Comparison of ENCODE assay signal across 8 cellular contexts in the genomic region with DNA sequence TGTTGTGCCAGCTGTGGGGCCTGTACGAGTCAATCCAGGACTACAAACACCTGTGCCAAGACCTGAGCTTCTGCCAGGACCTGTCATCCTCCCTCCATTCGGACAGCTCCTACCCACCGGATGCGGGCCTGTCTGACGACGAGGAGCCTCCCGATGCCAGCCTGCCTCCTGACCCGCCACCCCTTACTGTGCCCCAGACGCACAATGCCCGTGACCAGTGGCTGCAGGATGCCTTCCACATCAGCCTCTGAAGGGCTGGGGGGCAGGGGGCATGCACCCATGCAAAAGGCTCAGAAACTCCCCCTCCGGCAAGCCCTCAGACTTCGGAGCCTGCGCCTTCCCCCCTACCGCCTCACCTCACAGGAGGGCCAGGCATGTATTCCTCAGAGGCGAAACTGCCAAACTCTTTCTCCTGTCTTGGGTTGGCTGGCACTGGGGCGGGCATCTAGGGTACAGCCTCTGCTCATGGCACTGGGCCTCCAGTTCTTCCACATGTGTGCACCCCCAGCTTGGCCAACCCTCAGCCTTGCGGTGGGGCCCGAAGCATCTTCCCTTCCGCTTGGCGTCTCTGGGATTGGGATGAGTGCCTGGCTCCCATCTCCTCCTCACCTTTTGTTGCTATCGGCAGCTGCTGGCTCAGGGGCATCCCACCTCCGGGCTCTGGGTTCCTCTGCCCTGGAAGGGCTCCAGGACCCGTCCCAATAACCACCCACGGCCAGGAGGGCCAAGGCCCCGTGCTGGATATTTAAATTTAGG. TPM values are rescaled to one million over a fixed set of nuclear protein-coding genes. Genes with fewer than 3 reads are reported as not detected.
DNase-seq lines count a peak whose midpoint lies in the region; ATAC-seq and TF ChIP-seq lines count a peak whose summit lies in the region.

No MANE protein-coding gene starts in this region.

- H3K9me3 Mint-ChIP-seq in naive thymus-derived CD8-positive, alpha-beta T cell, result no peaks in the 10 kb centered on the region

- no peaks in the 10 kb centered on the region for H3K27me3 Mint-ChIP-seq in naive thymus-derived CD8-positive, alpha-beta T cell

- TF ChIP-seq POLR2A in GM18505 (IDR thresholded peaks at IDR 0.05; ENCODE audit: borderline replicate concordance, extremely low read depth, insufficient read depth, insufficient read length), result no peak

- peak overlapping the region; percentile 87 to 96 (median 93) for H3K27ac Mint-ChIP-seq in naive thymus-derived CD8-positive, alpha-beta T cell

- H3K27ac ChIP-seq in KOPT-K1 (ENCODE audit: low read depth, low read length, poor library complexity, severe bottlenecking) (peak overlapping the region; percentile 77), cingulate gyrus (ENCODE audit: low read depth, low read length) (peak overlapping the region; percentile 84)

- peak overlapping the region; percentile 96 for H3K4me3 ChIP-seq in AG09309 (ENCODE audit: control insufficient read depth, low read depth, low read length)

- H3K9me3 ChIP-seq in KOPT-K1 (ENCODE audit: insufficient read depth, low read length, poor library complexity, severe bottlenecking), result no peaks in the 10 kb centered on the region

- DNase-seq in AG09309 (ENCODE audit: low read depth) (no peak), NK-92 (lab: John Stamatoyannopoulos, UW; ENCODE audit: unreplicated experiment) (no peak), EL (no peak)
- DNase-seq in naive thymus-derived CD8-positive, alpha-beta T cell, result no peak

- no peak for TF ChIP-seq CTCF in AG09309 (IDR thresholded peaks at IDR 0.05; ENCODE audit: control insufficient read depth, insufficient read depth, low read depth, low read length, missing control alignments)

- H3K36me3 ChIP-seq in KOPT-K1 (ENCODE audit: insufficient read depth, low read length), result no peaks in the 10 kb centered on the region; the same call in 1 of the 2 replicates

- ATAC-seq in naive thymus-derived CD8-positive, alpha-beta T cell, result no peak
- no peak for ATAC-seq in GM18505 (IDR thresholded peaks at IDR 0.05; ENCODE audit: unreplicated experiment)
- no peak for ATAC-seq in GM19035 (IDR thresholded peaks at IDR 0.05; ENCODE audit: unreplicated experiment)

- peaks cover 41 to 88% (median 69%) of the 10 kb centered on the region in 4 donors for H3K4me1 Mint-ChIP-seq in naive thymus-derived CD8-positive, alpha-beta T cell

- POLR2A ChIA-PET in naive thymus-derived CD8-positive, alpha-beta T cell (lab: Charles Lee), result interaction anchor here (0.6 to 9.6 kb wide), 13 partner anchors 12 to 297 kb away, joined by 3 to 260 read pairs (median 37); partner anchors contain the start of genes FRMD8, LTBP3, MALAT1 and MAP3K11

- peaks cover 0 to 2% (median 2%) of the 10 kb centered on the region in 3 donors for H3K36me3 Mint-ChIP-seq in naive thymus-derived CD8-positive, alpha-beta T cell

- peak overlapping the region; percentile 87 to 99 (median 90) for H3K4me3 Mint-ChIP-seq in naive thymus-derived CD8-positive, alpha-beta T cell

RNA-seq across cellular contexts. Expression of gene FAM89B, which starts 1.2 kb away (rescaled TPM):
- 10 to 100 TPM; 39.3 to 42.1 TPM for total RNA-seq in naive thymus-derived CD8-positive, alpha-beta T cell
- 100 to 1,000 TPM in 2 of 3 donors, 10 to 100 TPM in 1; 70.9 to 122 (median 101) TPM for polyA plus RNA-seq in naive thymus-derived CD8-positive, alpha-beta T cell

RNA-seq across cellular contexts. Expression of gene EHBP1L1, which starts 2.3 kb away (rescaled TPM):
- total RNA-seq in naive thymus-derived CD8-positive, alpha-beta T cell, result 100 to 1,000 TPM; 101 to 108 TPM
- 10 to 100 TPM; 10.8 to 19.8 (median 11.5) TPM for polyA plus RNA-seq in naive thymus-derived CD8-positive, alpha-beta T cell

RNA-seq across cellular contexts. Expression of gene ZNRD2, which starts 3.3 kb away (rescaled TPM):
- total RNA-seq in naive thymus-derived CD8-positive, alpha-beta T cell, result 10 to 100 TPM; 31.5 to 32.7 TPM
- 10 to 100 TPM; 62.9 to 86.3 (median 80.1) TPM for polyA plus RNA-seq in naive thymus-derived CD8-positive, alpha-beta T cell

RNA-seq across cellular contexts. Expression of gene LTBP3, which starts 15.4 kb away (rescaled TPM):
- total RNA-seq in naive thymus-derived CD8-positive, alpha-beta T cell, result 100 to 1,000 TPM; 258 to 261 TPM
- polyA plus RNA-seq in naive thymus-derived CD8-positive, alpha-beta T cell, result 10 to 100 TPM in 2 of 3 donors, 1 to 10 TPM in 1; 7.3 to 35.0 (median 18.9) TPM

RNA-seq across cellular contexts. Expression of gene KCNK7, which starts 22.0 kb away (rescaled TPM):
- 1 to 10 TPM; 2.4 to 5.0 TPM for total RNA-seq in naive thymus-derived CD8-positive, alpha-beta T cell
- polyA plus RNA-seq in naive thymus-derived CD8-positive, alpha-beta T cell, result under 1 TPM in 1 of 3 donors, not detected in 2; 0.34 TPM
